ENCODE assay signal across 28 cellular contexts in genomic region chr12:5374691-5375090, GRCh38. TPM values are rescaled to one million over a fixed set of nuclear protein-coding genes. Genes with fewer than 3 reads are reported as not detected.
"Had no signal": no experiment of that assay in that cellular context is flagged by ENCODE, and none has a peak within 500 bp of the region (broad histone marks: within the 10 kb centered on the region; RNA-seq: fewer than 3 reads in every experiment).

No MANE protein-coding gene starts in this region.

- H3K4me1 ChIP-seq: colonic mucosa, esophagus squamous epithelium, foreskin keratinocyte, gastroesophageal sphincter, heart left ventricle, heart right ventricle had no signal

- H3K27ac ChIP-seq: colonic mucosa, coronary artery, dorsolateral prefrontal cortex, epithelial cell of prostate, esophagus squamous epithelium, foreskin keratinocyte, gastrocnemius medialis, gastroesophageal sphincter, heart left ventricle, heart right ventricle had no signal

- FAIRE-seq: colon, endometrium, endothelial cell of umbilical vein, frontal cortex had no signal

- H3K9me3 ChIP-seq: colonic mucosa, esophagus squamous epithelium, gastrocnemius medialis, gastroesophageal sphincter, heart left ventricle, heart right ventricle had no signal

- H3K4me3 ChIP-seq: colonic mucosa, coronary artery, dorsolateral prefrontal cortex, esophagus squamous epithelium, gastrocnemius medialis, gastroesophageal sphincter, heart left ventricle, heart right ventricle had no signal

- DNase-seq: colonic mucosa; cortex of kidney; dermis blood vessel endothelial cell; dorsolateral prefrontal cortex; effector CD4-positive, alpha-beta T cell; effector CD8-positive, alpha-beta T cell; effector memory CD4-positive, alpha-beta T cell; effector memory CD8-positive, alpha-beta T cell; endodermal cell; esophagus squamous epithelium; foreskin fibroblast; foreskin keratinocyte; foreskin melanocyte; gastrocnemius medialis; glutamatergic neuron; head of caudate nucleus; heart left ventricle; heart right ventricle had no signal

- ATAC-seq: effector memory CD8-positive, alpha-beta T cell; esophagus mucosa; foreskin keratinocyte; gastrocnemius medialis; gastroesophageal sphincter; heart left ventricle; heart right ventricle had no signal

- H3K27me3 ChIP-seq: colonic mucosa, esophagus squamous epithelium, gastrocnemius medialis had no signal

- H3K36me3 ChIP-seq: colonic mucosa, esophagus squamous epithelium, gastrocnemius medialis, gastroesophageal sphincter, heart left ventricle, heart right ventricle had no signal

RNA-seq across cellular contexts. Expression of gene NTF3, which starts 57.2 kb away (rescaled TPM):
- total RNA-seq: dermis microvascular lymphatic vessel endothelial cell, endothelial cell of umbilical vein, foreskin keratinocyte, glomerular endothelial cell had no signal
